In the genomic region with DNA sequence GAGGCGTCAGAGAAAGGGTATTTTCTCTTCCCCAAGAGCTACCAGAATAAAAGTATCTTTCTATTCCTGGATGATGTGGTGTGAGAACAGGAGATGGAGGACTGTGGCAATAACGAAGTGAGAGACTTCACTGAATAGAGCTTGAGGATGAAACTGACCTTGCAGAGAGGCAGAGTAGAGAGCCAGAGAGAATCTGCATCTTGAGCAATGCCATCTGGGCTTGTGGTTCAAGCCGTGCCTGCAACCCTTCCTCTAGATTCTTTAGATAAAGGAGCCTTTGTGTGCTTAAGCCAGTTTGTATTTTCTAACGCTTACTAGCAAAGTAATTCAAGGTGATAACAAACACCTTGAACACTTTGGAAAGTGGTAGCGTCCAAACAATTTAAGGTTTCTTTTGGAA, we compare ENCODE assay signal across 11 cellular contexts. TPM values are rescaled to one million over a fixed set of nuclear protein-coding genes. Genes with fewer than 3 reads are reported as not detected.
DNase-seq lines count a peak whose midpoint lies in the region; ATAC-seq and TF ChIP-seq lines count a peak whose summit lies in the region.
"Had no signal": no experiment of that assay in that cellular context is flagged by ENCODE, and none has a peak within 500 bp of the region (broad histone marks: within the 10 kb centered on the region; RNA-seq: fewer than 3 reads in every experiment).

No MANE protein-coding gene starts in this region.

- H2BK12ac ChIP-seq in neuronal stem cell (ENCODE audit: low read length): peak overlapping the region; percentile 66

- WGBS in neuronal stem cell (ENCODE audit: extremely low coverage in 2 of 2, insufficient read length in 2 of 2, insufficient replicate concordance in 1 of 2), 2 donors: no CpG with 5 or more reads among the region's 5 CpGs

- no peak overlapping the region for H2BK5ac ChIP-seq in neuronal stem cell (ENCODE audit: low read length)

- peak overlapping the region; percentile 44 for H3K4me2 ChIP-seq in neuronal stem cell (ENCODE audit: insufficient read depth, low read length, poor library complexity, severe bottlenecking)

- H3K4me3 ChIP-seq in cardiac fibroblast (replicated peaks in 1 of 2; ENCODE audit: low read depth in 2 of 2, low read length in 2 of 2) (no peak overlapping the region), neuronal stem cell (ENCODE audit: low read length in 2 of 2) (no peak overlapping the region)

- peak; percentile 89 for DNase-seq in GF-D8 (lab: John Stamatoyannopoulos, UW)
- peak; percentile 54 for DNase-seq in NOMO-1 treated with DMSO at 0.1 percent for 48 hours (lab: John Stamatoyannopoulos, UW; ENCODE audit: unreplicated experiment)
- DNase-seq in cardiac fibroblast (ENCODE audit: low read depth in 2 of 2): peak; percentile 57 to 72
- no peak for DNase-seq in neuronal stem cell (ENCODE audit: low spot score)
- DNase-seq in LoVo (ENCODE audit: low spot score): no peak
- DNase-seq: H7, NCI-H146, upper lobe of right lung had no signal

- peaks cover 0 to 23% of the 10 kb centered on the region in 2 donors for H3K4me1 ChIP-seq in neuronal stem cell (ENCODE audit: control insufficient read depth in 2 of 2, insufficient read depth in 1 of 2, low read depth in 1 of 2, low read length in 2 of 2)

- no peak overlapping the region for H2BK120ac ChIP-seq in neuronal stem cell (ENCODE audit: low read depth, low read length)

- H3K14ac ChIP-seq in neuronal stem cell (ENCODE audit: low read length): no peak overlapping the region

- no peak overlapping the region for H3K4ac ChIP-seq in neuronal stem cell (ENCODE audit: low read length)

- H4K8ac ChIP-seq in neuronal stem cell (ENCODE audit: low read depth, low read length): no peak overlapping the region

- no peak overlapping the region for H4K91ac ChIP-seq in neuronal stem cell (ENCODE audit: low read depth, low read length, poor library complexity)

- no peak overlapping the region for H2AFZ ChIP-seq in neuronal stem cell (ENCODE audit: low read length)

- ATAC-seq in HG02798 (IDR thresholded peaks at IDR 0.05; ENCODE audit: poor library complexity, unreplicated experiment): no peak
- no peak for ATAC-seq in HG03439 (IDR thresholded peaks at IDR 0.05; ENCODE audit: unreplicated experiment)
- ATAC-seq in HG03108 (IDR thresholded peaks at IDR 0.05; ENCODE audit: unreplicated experiment): no peak
- ATAC-seq: upper lobe of right lung had no signal

- TF ChIP-seq CTCF in cardiac fibroblast (IDR thresholded peaks at IDR 0.05; ENCODE audit: low read depth, low read length): no peak

- no peak overlapping the region for H3K9ac ChIP-seq in neuronal stem cell (ENCODE audit: low read depth, low read length, poor library complexity)

- no peak overlapping the region for H3K23ac ChIP-seq in neuronal stem cell (ENCODE audit: low read depth, low read length, poor library complexity)

- no peak overlapping the region for H2BK15ac ChIP-seq in neuronal stem cell (ENCODE audit: low read length)

- no peaks in the 10 kb centered on the region for H3K27me3 ChIP-seq in neuronal stem cell (ENCODE audit: control insufficient read depth in 3 of 3, insufficient read depth in 3 of 3, low read depth in 1 of 3, low read length in 3 of 3)
- H3K27me3 ChIP-seq: upper lobe of right lung had no signal

- no peak overlapping the region for H3K18ac ChIP-seq in neuronal stem cell (ENCODE audit: low read length)

- H3K27ac ChIP-seq in neuronal stem cell (replicated peaks; ENCODE audit: low read length): peak overlapping the region; percentile 39
- H3K27ac ChIP-seq: upper lobe of right lung had no signal

- peaks cover 0 to 7% of the 10 kb centered on the region in 2 donors for H3K36me3 ChIP-seq in neuronal stem cell (replicated peaks in 1 of 2; ENCODE audit: control insufficient read depth in 2 of 2, insufficient read depth in 2 of 2, low read length in 2 of 2)
- H3K36me3 ChIP-seq: upper lobe of right lung had no signal

- peaks cover 5% of the 10 kb centered on the region for H3K79me1 ChIP-seq in neuronal stem cell (ENCODE audit: low read depth, low read length)

- H3K9me3 ChIP-seq in neuronal stem cell (replicated peaks in 1 of 2; ENCODE audit: control insufficient read depth in 2 of 2, insufficient read depth in 1 of 2, low read depth in 1 of 2, low read length in 2 of 2): peaks cover 0 to 13% of the 10 kb centered on the region in 2 donors
- H3K9me3 ChIP-seq: upper lobe of right lung had no signal

- H2AK5ac ChIP-seq in neuronal stem cell (ENCODE audit: low read depth, low read length): no peak overlapping the region

RNA-seq across cellular contexts. Expression of a gene that starts 2.2 kb away (rescaled TPM):
- polyA plus RNA-seq in neuronal stem cell (2013, experiment 1 of 2): 107 TPM
- polyA plus RNA-seq in neuronal stem cell (2013, experiment 2 of 2): 104 TPM

Comparison
In these comparisons a context has a peak if more than half of its experiments do, and no peak if none do; other contexts are left out.
1. DNase-seq: peak in GF-D8 (single experiment), NOMO-1 treated with DMSO at 0.1 percent for 48 hours (single experiment) and cardiac fibroblast (2 of 2); none in neuronal stem cell (single experiment) and LoVo (single experiment).